ENCODE assay signal across 12 cellular contexts in the genomic region with DNA sequence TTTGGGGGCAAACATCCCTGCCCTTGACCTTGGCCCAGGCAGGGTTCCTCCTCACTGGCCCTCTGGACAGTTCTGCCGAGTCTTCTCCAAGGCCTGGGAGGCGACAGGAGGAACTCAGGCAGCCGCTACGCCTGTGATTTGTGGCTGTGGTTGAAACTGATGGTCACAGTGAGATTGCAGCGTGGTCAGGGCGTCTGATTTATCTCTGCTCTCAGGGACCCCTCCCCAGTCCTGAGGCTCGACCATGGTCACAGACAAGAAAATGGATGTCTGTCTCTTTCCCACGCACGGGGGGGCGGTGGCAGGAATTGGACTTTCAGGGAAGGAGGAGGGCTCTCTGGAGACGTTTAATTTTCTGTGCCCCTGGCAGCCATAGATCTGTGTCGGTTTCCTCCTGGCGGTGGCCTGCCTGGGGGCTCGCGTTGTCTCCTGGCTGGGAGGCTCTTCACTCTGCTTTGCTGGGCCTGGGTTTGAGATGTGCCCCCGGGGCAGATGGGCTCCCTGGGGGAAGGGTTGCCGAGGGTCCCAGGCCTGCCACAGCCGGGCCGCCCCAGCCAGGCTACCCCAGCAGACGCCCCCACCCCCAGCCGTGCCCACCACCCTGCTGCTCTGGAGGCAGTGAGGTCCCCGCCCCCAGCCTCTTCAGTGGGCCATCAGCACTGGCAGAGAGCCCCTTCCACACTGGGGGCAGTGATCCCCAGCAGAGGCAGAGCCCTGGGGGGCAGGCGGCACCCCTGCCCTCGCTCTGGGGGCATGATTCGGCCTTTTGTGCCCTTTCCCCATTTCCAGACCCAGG.
DNase-seq lines count a peak whose midpoint lies in the region; ATAC-seq and TF ChIP-seq lines count a peak whose summit lies in the region.
"Had no signal": no experiment of that assay in that cellular context is flagged by ENCODE, and none has a peak within 500 bp of the region (broad histone marks: within the 10 kb centered on the region; RNA-seq: fewer than 3 reads in every experiment).

No MANE protein-coding gene starts in this region.

- peaks cover 30% of the 10 kb centered on the region for H3K36me3 Mint-ChIP-seq in endodermal cell (ENCODE audit: low read depth)
- peaks cover 73 to 84% of the 10 kb centered on the region in 2 donors for H3K36me3 Mint-ChIP-seq in stimulated activated naive B cell treated with anti-CD40 and anti-IgM and Interleukin-4, amounts not matched to agents 10 μg/mL and 1 μg/mL and 100 μg/mL, for 72 hours

- H3K36me3 ChIP-seq in endodermal cell (ENCODE audit: control insufficient read depth, insufficient read depth, low read length): peaks cover 20% of the 10 kb centered on the region

- DNase-seq in CMK (ENCODE audit: low read depth): peak; percentile 45
- DNase-seq in OCI-M1 (lab: John Stamatoyannopoulos, UW): peak; percentile 70
- no peak for DNase-seq in endodermal cell
- no peak for DNase-seq in stimulated activated naive B cell treated with anti-CD40 and anti-IgM and Interleukin-4, amounts not matched to agents 10 μg/mL and 1 μg/mL and 100 μg/mL, for 72 hours
- no peak for DNase-seq in NCI-H82 (lab: John Stamatoyannopoulos, UW)
- DNase-seq: C1 segment of cervical spinal cord, NCI-H1436 treated with DMSO at 0.1 percent for 48 hours, NCI-H2081 treated with DMSO at 0.1 percent for 48 hours, NCI-H524 treated with DMSO at 0.1 percent for 48 hours, SHP77 had no signal

- peaks cover 2% of the 10 kb centered on the region for H3K4me1 Mint-ChIP-seq in endodermal cell
- H3K4me1 Mint-ChIP-seq in stimulated activated naive B cell treated with anti-CD40 and anti-IgM and Interleukin-4, amounts not matched to agents 10 μg/mL and 1 μg/mL and 100 μg/mL, for 72 hours: peaks cover 52 to 97% of the 10 kb centered on the region in 2 donors

- no peaks in the 10 kb centered on the region for H3K9me3 ChIP-seq in endodermal cell (ENCODE audit: control insufficient read depth, low read length)

- H3K4me1 ChIP-seq in endodermal cell (ENCODE audit: control insufficient read depth, insufficient read depth, low read length): no peaks in the 10 kb centered on the region

- H3K27ac Mint-ChIP-seq in endodermal cell: no peak overlapping the region
- H3K27ac Mint-ChIP-seq in stimulated activated naive B cell treated with anti-CD40 and anti-IgM and Interleukin-4, amounts not matched to agents 10 μg/mL and 1 μg/mL and 100 μg/mL, for 72 hours: peak overlapping the region; percentile 89

- no peaks in the 10 kb centered on the region for H3K9me3 Mint-ChIP-seq in endodermal cell
- no peaks in the 10 kb centered on the region for H3K9me3 Mint-ChIP-seq in stimulated activated naive B cell treated with anti-CD40 and anti-IgM and Interleukin-4, amounts not matched to agents 10 μg/mL and 1 μg/mL and 100 μg/mL, for 72 hours

- no peak overlapping the region for H3K4me3 Mint-ChIP-seq in endodermal cell
- H3K4me3 Mint-ChIP-seq in stimulated activated naive B cell treated with anti-CD40 and anti-IgM and Interleukin-4, amounts not matched to agents 10 μg/mL and 1 μg/mL and 100 μg/mL, for 72 hours: peak overlapping the region; percentile 4 to 32

- no peak for TF ChIP-seq CTCF in endodermal cell (conservative IDR thresholded peaks at IDR 0.05)

- peak overlapping the region; percentile 63 for H3K27ac ChIP-seq in endodermal cell (ENCODE audit: low read depth, low read length)

- ATAC-seq in stimulated activated naive B cell treated with anti-CD40 and anti-IgM and Interleukin-4, amounts not matched to agents 10 μg/mL and 1 μg/mL and 100 μg/mL, for 72 hours (replicated peaks): no peak
- ATAC-seq in HG03378 (IDR thresholded peaks at IDR 0.05; ENCODE audit: unreplicated experiment) (no peak), HG02870 (IDR thresholded peaks at IDR 0.05; ENCODE audit: unreplicated experiment) (no peak)

- no peak overlapping the region for H3K9ac ChIP-seq in endodermal cell (ENCODE audit: extremely low read depth, low read length, poor library complexity, severe bottlenecking)

- WGBS in endodermal cell (ENCODE audit: insufficient coverage in 1 of 2, insufficient read length in 1 of 2), 2 experiments: 91 to 92% methylated on average over 19 to 25 of the region's 25 CpGs

- H3K27me3 Mint-ChIP-seq in endodermal cell (ENCODE audit: insufficient read depth): no peaks in the 10 kb centered on the region
- H3K27me3 Mint-ChIP-seq in stimulated activated naive B cell treated with anti-CD40 and anti-IgM and Interleukin-4, amounts not matched to agents 10 μg/mL and 1 μg/mL and 100 μg/mL, for 72 hours: no peaks in the 10 kb centered on the region

- no peak overlapping the region for H3K4me3 ChIP-seq in endodermal cell (ENCODE audit: low read length)

- H3K27me3 ChIP-seq in endodermal cell (ENCODE audit: control insufficient read depth, insufficient read depth, low read length, poor library complexity, severe bottlenecking): no peaks in the 10 kb centered on the region

Comparison
In these comparisons a context has a peak if more than half of its experiments do, and no peak if none do; other contexts are left out.
1. DNase-seq: peak in CMK (single experiment) and OCI-M1 (single experiment); none in endodermal cell (single experiment), stimulated activated naive B cell treated with anti-CD40 and anti-IgM and Interleukin-4, amounts not matched to agents 10 μg/mL and 1 μg/mL and 100 μg/mL, for 72 hours (single experiment) and NCI-H82 (single experiment).